19 cellular contexts compared by ENCODE assay signal in the genomic region with DNA sequence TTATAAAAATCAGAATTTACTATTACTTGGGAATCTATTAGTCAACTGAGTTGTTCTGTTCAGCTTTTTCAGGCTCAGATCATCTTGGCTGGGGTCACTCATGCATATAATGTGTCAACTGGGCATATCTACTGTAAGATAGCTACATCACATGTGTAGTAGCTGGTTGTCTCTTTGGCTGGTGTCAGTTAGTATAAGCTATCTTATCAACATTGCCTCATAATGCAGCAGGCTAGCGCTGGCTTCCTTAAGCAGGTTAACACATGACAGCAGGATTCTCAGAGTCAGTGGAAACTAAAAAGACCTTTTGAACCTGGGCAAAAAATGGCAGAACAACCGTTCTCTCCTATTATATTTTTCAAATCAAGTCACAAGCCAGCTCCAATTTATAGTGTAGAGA.
DNase-seq lines count a peak whose midpoint lies in the region; TF ChIP-seq lines count a peak whose summit lies in the region.
"Had no signal": no experiment of that assay in that cellular context is flagged by ENCODE, and none has a peak within 500 bp of the region (broad histone marks: within the 10 kb centered on the region; RNA-seq: fewer than 3 reads in every experiment).

No MANE protein-coding gene starts in this region.

- no peak overlapping the region for H3K9ac ChIP-seq in neural cell (ENCODE audit: low read length)
- H3K9ac ChIP-seq in SK-N-SH = no peak overlapping the region
- H3K9ac ChIP-seq: BLaER1 treated with 17β-estradiol and CSF1 and Interleukin-3, amounts not matched to agents 10 nM and 100 nM had no signal

- H3K4me2 ChIP-seq in hepatocyte (no peak overlapping the region), neural cell (ENCODE audit: low read length) (no peak overlapping the region), SK-N-SH (no peak overlapping the region)
- H3K4me2 ChIP-seq: BLaER1 treated with 17β-estradiol and CSF1 and Interleukin-3, amounts not matched to agents 10 nM and 100 nM had no signal

- WGBS in hepatocyte (ENCODE audit: low lambda C conversion rate, missing lambda C conversion rate) = 49% methylated on average over 2 of the region's 2 CpGs
- WGBS in SK-N-SH (ENCODE audit: low lambda C conversion rate) = 17% methylated on average over 2 of the region's 2 CpGs

- TF ChIP-seq RAD21 in neural cell (conservative IDR thresholded peaks at IDR 0.05) (no peak), SK-N-SH (IDR thresholded peaks at IDR 0.05; ENCODE audit: low read length) (no peak)

- H3K27ac ChIP-seq in hepatocyte (no peak overlapping the region), neural cell (ENCODE audit: low read length) (no peak overlapping the region), SK-N-SH (ENCODE audit: low read depth in 2 of 2, low read length in 1 of 2) (no peak overlapping the region)
- H3K27ac ChIP-seq: 22Rv1; BLaER1 treated with 17β-estradiol and CSF1 and Interleukin-3, amounts not matched to agents 10 nM and 100 nM had no signal

- no peak overlapping the region for H2AFZ ChIP-seq in hepatocyte
- H2AFZ ChIP-seq in neural cell (ENCODE audit: low read depth, low read length) = peak overlapping the region; percentile 21
- no peak overlapping the region for H2AFZ ChIP-seq in SK-N-SH (ENCODE audit: low read depth)

- H3K4me3 ChIP-seq in BE2C (ENCODE audit: low read depth, low read length) = no peak overlapping the region
- H3K4me3 ChIP-seq in hepatocyte = no peak overlapping the region
- no peak overlapping the region for H3K4me3 ChIP-seq in neural cell (ENCODE audit: low read length)
- no peak overlapping the region for H3K4me3 ChIP-seq in SK-N-SH (ENCODE audit: low read depth in 2 of 2, low read length in 1 of 2)
- H3K4me3 ChIP-seq: BLaER1 treated with 17β-estradiol and CSF1 and Interleukin-3, amounts not matched to agents 10 nM and 100 nM; HAP-1 had no signal

- TF ChIP-seq EP300 in neural cell (conservative IDR thresholded peaks at IDR 0.05; ENCODE audit: poor library complexity, severe bottlenecking) (no peak), SK-N-SH (IDR thresholded peaks at IDR 0.05; ENCODE audit: borderline replicate concordance in 1 of 2, low read depth in 1 of 2, low read length in 1 of 2) (no peak)

- H3K79me2 ChIP-seq in hepatocyte (no peaks in the 10 kb centered on the region), neural cell (replicated peaks; ENCODE audit: insufficient read depth, low read length) (no peaks in the 10 kb centered on the region), SK-N-SH (ENCODE audit: insufficient read depth) (no peaks in the 10 kb centered on the region)

- DNase-seq in BE2C = peak; percentile 70
- DNase-seq in SK-N-DZ (ENCODE audit: low spot score) = peak; percentile 28
- peak; percentile 13 for DNase-seq in hepatocyte (ENCODE audit: low spot score)
- DNase-seq in NCI-H2081 treated with DMSO at 0.1 percent for 48 hours (lab: John Stamatoyannopoulos, UW) = no peak
- DNase-seq in activated gamma-delta T cell treated with Interleukin-2 at 50 U/mL for 16 hours = no peak
- no peak for DNase-seq in SK-N-SH
- DNase-seq: Calu3; CD4-positive, alpha-beta T cell; CD8-positive, alpha-beta memory T cell; COR-L47; DMS53; DMS79 treated with DMSO at 0.1 percent for 48 hours; GF-D8; GOT3; HFFc6 had no signal

- CTCF ChIA-PET in SK-N-SH (lab: Yijun Ruan, JAX) = interaction anchor here (1.2 kb wide), 1 partner anchor 9 kb away, joined by 3 read pairs; no protein-coding TSS in a partner anchor

- H3K9me3 ChIP-seq in BE2C (no peaks in the 10 kb centered on the region), hepatocyte (ENCODE audit: low read depth) (no peaks in the 10 kb centered on the region), neural cell (ENCODE audit: low read length) (no peaks in the 10 kb centered on the region), SK-N-SH (no peaks in the 10 kb centered on the region)
- H3K9me3 ChIP-seq: BLaER1 treated with 17β-estradiol and CSF1 and Interleukin-3, amounts not matched to agents 10 nM and 100 nM; HAP-1 had no signal

- no peaks in the 10 kb centered on the region for H4K20me1 ChIP-seq in hepatocyte (ENCODE audit: insufficient read depth, poor library complexity, severe bottlenecking)
- no peaks in the 10 kb centered on the region for H4K20me1 ChIP-seq in neural cell (ENCODE audit: insufficient read depth)
- H4K20me1 ChIP-seq in SK-N-SH (ENCODE audit: insufficient read depth) = no peaks in the 10 kb centered on the region
- H4K20me1 ChIP-seq: BLaER1 treated with 17β-estradiol and CSF1 and Interleukin-3, amounts not matched to agents 10 nM and 100 nM had no signal

- H3K27me3 ChIP-seq in BE2C = no peaks in the 10 kb centered on the region
- H3K27me3 ChIP-seq in hepatocyte = no peaks in the 10 kb centered on the region
- H3K27me3 ChIP-seq in neural cell (ENCODE audit: insufficient read depth, low read depth, low read length) = no peaks in the 10 kb centered on the region
- no peaks in the 10 kb centered on the region for H3K27me3 ChIP-seq in SK-N-SH (ENCODE audit: insufficient read depth)
- H3K27me3 ChIP-seq: BLaER1 treated with 17β-estradiol and CSF1 and Interleukin-3, amounts not matched to agents 10 nM and 100 nM had no signal

- peaks cover 10% of the 10 kb centered on the region for H3K4me1 ChIP-seq in BE2C
- H3K4me1 ChIP-seq in hepatocyte (ENCODE audit: insufficient read depth) = no peaks in the 10 kb centered on the region
- no peaks in the 10 kb centered on the region for H3K4me1 ChIP-seq in SK-N-SH (ENCODE audit: control insufficient read depth in 1 of 2, insufficient read depth in 2 of 2, low read depth in 1 of 2, low read length in 1 of 2)
- H3K4me1 ChIP-seq: BLaER1 treated with 17β-estradiol and CSF1 and Interleukin-3, amounts not matched to agents 10 nM and 100 nM had no signal

- no peaks in the 10 kb centered on the region for H3K36me3 ChIP-seq in BE2C
- no peaks in the 10 kb centered on the region for H3K36me3 ChIP-seq in hepatocyte (replicated peaks; ENCODE audit: insufficient read depth, low read depth)
- H3K36me3 ChIP-seq in neural cell (ENCODE audit: insufficient read depth, low read length) = no peaks in the 10 kb centered on the region
- no peaks in the 10 kb centered on the region for H3K36me3 ChIP-seq in SK-N-SH (replicated peaks in 1 of 2; ENCODE audit: control insufficient read depth in 1 of 2, insufficient read depth in 2 of 2, low read length in 1 of 2)
- H3K36me3 ChIP-seq: BLaER1 treated with 17β-estradiol and CSF1 and Interleukin-3, amounts not matched to agents 10 nM and 100 nM; HAP-1 had no signal

- no peak for TF ChIP-seq CTCF in BE2C (IDR thresholded peaks at IDR 0.05; ENCODE audit: low read depth, low read length)
- no peak for TF ChIP-seq CTCF in hepatocyte (IDR thresholded peaks at IDR 0.05; ENCODE audit: poor library complexity)
- TF ChIP-seq CTCF in neural cell (IDR thresholded peaks at IDR 0.05; ENCODE audit: poor library complexity, severe bottlenecking) = no peak
- no peak for TF ChIP-seq CTCF in SK-N-SH (IDR thresholded peaks at IDR 0.05)

- H3K9me2 ChIP-seq in hepatocyte (replicated peaks; ENCODE audit: insufficient read depth) = no peaks in the 10 kb centered on the region
- H3K9me2 ChIP-seq in neural cell (ENCODE audit: insufficient read depth, low read length) = no peaks in the 10 kb centered on the region
- H3K9me2 ChIP-seq in SK-N-SH = no peaks in the 10 kb centered on the region

- H3F3A ChIP-seq in neural cell (ENCODE audit: insufficient read depth, low read length, poor library complexity, severe bottlenecking) = no peaks in the 10 kb centered on the region
- no peaks in the 10 kb centered on the region for H3F3A ChIP-seq in SK-N-SH (replicated peaks; ENCODE audit: insufficient read depth)

- POLR2A ChIA-PET in SK-N-SH (lab: Yijun Ruan, JAX) = no interaction called here

TF ChIP-seq in neural cell, 6 proteins besides CTCF, POLR2A, EP300 and RAD21 (continues in another document):
- TF ChIP-seq TAF1 (IDR thresholded peaks at IDR 0.05; ENCODE audit: low read depth) (no peak), POLR2AphosphoS5 (IDR thresholded peaks at IDR 0.05) (no peak), SMC3 (conservative IDR thresholded peaks at IDR 0.05; ENCODE audit: poor library complexity) (no peak), MXI1 (conservative IDR thresholded peaks at IDR 0.05; ENCODE audit: poor library complexity, severe bottlenecking) (no peak)

TF ChIP-seq in SK-N-SH, 30 proteins besides CTCF, POLR2A, EP300 and RAD21 (continues in another document):
- TF ChIP-seq FOXJ3 (CRISPR knock-in tag; IDR thresholded peaks at IDR 0.05) = no peak
- TF ChIP-seq USF1 (IDR thresholded peaks at IDR 0.05; ENCODE audit: borderline replicate concordance, low read depth) = no peak
- no peak for TF ChIP-seq GABPA (IDR thresholded peaks at IDR 0.05; ENCODE audit: low read depth)
- no peak for TF ChIP-seq NRF1 (IDR thresholded peaks at IDR 0.05; ENCODE audit: low read depth, low read length)
- TF ChIP-seq JUND (IDR thresholded peaks at IDR 0.05) = no peak
- TF ChIP-seq MEF2A (IDR thresholded peaks at IDR 0.05; ENCODE audit: borderline replicate concordance, low read depth) = no peak
- no peak for TF ChIP-seq CHD2 (IDR thresholded peaks at IDR 0.05; ENCODE audit: low read length, partially characterized antibody)

Comparison
In these comparisons a context has a peak if more than half of its experiments do, and no peak if none do; other contexts are left out.
1. DNase-seq: peak in BE2C (single experiment), SK-N-DZ (single experiment) and hepatocyte (single experiment); none in NCI-H2081 treated with DMSO at 0.1 percent for 48 hours (single experiment), activated gamma-delta T cell treated with Interleukin-2 at 50 U/mL for 16 hours (single experiment) and SK-N-SH (single experiment).